Comparison of ENCODE assay signal across 19 cellular contexts in genomic region chr1:202311880-202312635, GRCh38. TPM values are rescaled to one million over a fixed set of nuclear protein-coding genes. Genes with fewer than 3 reads are reported as not detected.
DNase-seq lines count a peak whose midpoint lies in the region; ATAC-seq, FAIRE-seq and TF ChIP-seq lines count a peak whose summit lies in the region.
"Had no signal": no experiment of that assay in that cellular context is flagged by ENCODE, and none has a peak within 500 bp of the region (broad histone marks: within the 10 kb centered on the region; RNA-seq: fewer than 3 reads in every experiment).

No MANE protein-coding gene starts in this region.

- TF ChIP-seq POLR2A in breast epithelium (IDR thresholded peaks at IDR 0.05) (no peak), H1 (IDR thresholded peaks at IDR 0.05; ENCODE audit: control extremely low read depth in 1 of 2, low read depth in 2 of 2, low read length in 2 of 2) (no peak)

- no peak for TF ChIP-seq EP300 in H1 (IDR thresholded peaks at IDR 0.05; ENCODE audit: borderline replicate concordance in 1 of 2, low read depth in 2 of 2, low read length in 2 of 2)

- no peaks in the 10 kb centered on the region for H4K20me1 ChIP-seq in mammary epithelial cell (ENCODE audit: insufficient read depth, low read length)
- H4K20me1 ChIP-seq in H1 (replicated peaks in 1 of 2; ENCODE audit: control insufficient read depth in 1 of 2, insufficient read depth in 2 of 2, low read length in 2 of 2): no peaks in the 10 kb centered on the region

- H3K9ac ChIP-seq in mammary epithelial cell (ENCODE audit: insufficient read depth, low read length) (no peak overlapping the region), H1 (replicated peaks in 1 of 4; ENCODE audit: extremely low read depth in 1 of 4, low read depth in 3 of 4, low read length in 3 of 4) (no peak overlapping the region)
- H3K9ac ChIP-seq: GM23248 had no signal

- no peak overlapping the region for H2BK120ac ChIP-seq in H1 (replicated peaks; ENCODE audit: low read depth, low read length)

- H3K79me2 ChIP-seq in mammary epithelial cell (ENCODE audit: insufficient read depth, low read length) (no peaks in the 10 kb centered on the region), H1 (ENCODE audit: control insufficient read depth in 1 of 2, insufficient read depth in 2 of 2, low read length in 2 of 2) (no peaks in the 10 kb centered on the region)

- no peak overlapping the region for H2BK20ac ChIP-seq in H1 (ENCODE audit: low read length)

- dilution Hi-C loops in mammary epithelial cell (cut with HindIII; ENCODE audit: low sequenced_read_pairs): no loop called here

- H3K27me3 ChIP-seq in mammary epithelial cell (ENCODE audit: insufficient read depth, low read length): no peaks in the 10 kb centered on the region
- peaks cover 0 to 2% of the 10 kb centered on the region in 2 donors for H3K27me3 ChIP-seq in breast epithelium
- no peaks in the 10 kb centered on the region; a peak in 1 of 7 replicates for H3K27me3 ChIP-seq in H1 (replicated peaks in 1 of 4; ENCODE audit: control insufficient read depth in 3 of 4, extremely low read depth in 1 of 4, insufficient read depth in 3 of 4, low read length in 3 of 4)
- H3K27me3 ChIP-seq: upper lobe of right lung had no signal

- in situ Hi-C loops in mammary epithelial cell (cut with MboI; ENCODE audit: low sequenced_read_pairs in 2 of 2): loop anchor here (5.0 kb wide), 2 partner anchors 105 to 125 kb away; no protein-coding TSS in a partner anchor

- no peak overlapping the region for H3K56ac ChIP-seq in H1 (replicated peaks; ENCODE audit: insufficient read length, low read depth, low read length)

- H3K9me3 ChIP-seq in mammary epithelial cell (replicated peaks; ENCODE audit: insufficient read depth, low read length) (no peaks in the 10 kb centered on the region), breast epithelium (no peaks in the 10 kb centered on the region), H1 (ENCODE audit: insufficient read depth in 2 of 2, low read depth in 1 of 2, low read length in 1 of 2) (no peaks in the 10 kb centered on the region)
- H3K9me3 ChIP-seq: mucosa of descending colon, sigmoid colon, upper lobe of right lung had no signal

- 5% methylated on average over 13 of the region's 14 CpGs for WGBS in mammary epithelial cell (ENCODE audit: low coverage, missing lambda C conversion rate)
- 83% methylated on average over 14 of the region's 14 CpGs; no CpG with 5 or more reads in 1 of the 2 experiments for WGBS in H1 (ENCODE audit: extremely low coverage in 1 of 2, insufficient coverage in 1 of 2, insufficient read length in 1 of 2, insufficient replicate concordance in 2 of 2, low coverage in 1 of 2, low lambda C conversion rate in 2 of 2, missing lambda C conversion rate in 1 of 2), 2 experiments

- no peak overlapping the region for H3K18ac ChIP-seq in H1 (ENCODE audit: extremely low read depth, low read length)

- FAIRE-seq in H1 (lab: Jason Lieb, UNC) (no peak), urothelium cell line (lab: Jason Lieb, UNC) (no peak), RCC 7860 (lab: Jason Lieb, UNC) (no peak)

- H4K8ac ChIP-seq in H1 (ENCODE audit: extremely low read depth, insufficient read depth, low read length): no peak overlapping the region

- no peak overlapping the region for H3K14ac ChIP-seq in H1 (ENCODE audit: insufficient read length)

- H2BK5ac ChIP-seq in H1 (ENCODE audit: low read depth, low read length): no peak overlapping the region

- H3K36me3 ChIP-seq in mammary epithelial cell (ENCODE audit: insufficient read depth, low read length) (no peaks in the 10 kb centered on the region), breast epithelium (no peaks in the 10 kb centered on the region), H1 (ENCODE audit: control insufficient read depth in 2 of 4, insufficient read depth in 4 of 4, low read length in 3 of 4) (no peaks in the 10 kb centered on the region)
- H3K36me3 ChIP-seq: sigmoid colon, upper lobe of right lung had no signal

- intact Hi-C loops in mammary epithelial cell (cut with micrococcal nuclease) (no loop called here), breast epithelium (cut with DNase I; ENCODE audit: low total_unique reads) (no loop called here)

- no peak overlapping the region for H2BK12ac ChIP-seq in H1 (ENCODE audit: low read depth, low read length)

- H3K27ac ChIP-seq in mammary epithelial cell (ENCODE audit: insufficient read depth, low read depth, low read length) (no peak overlapping the region), breast epithelium (no peak overlapping the region), H1 (ENCODE audit: low read depth, low read length) (no peak overlapping the region)
- H3K27ac ChIP-seq: GM23248, sigmoid colon, upper lobe of right lung had no signal

- no peak overlapping the region for H4K5ac ChIP-seq in H1 (ENCODE audit: insufficient read length, low read depth, low read length)

- no peaks in the 10 kb centered on the region for H3K79me1 ChIP-seq in H1 (ENCODE audit: low read depth, low read length)

- H3K23ac ChIP-seq in H1 (ENCODE audit: insufficient read length): no peak overlapping the region

- no peak for DNase-seq in mammary epithelial cell
- no peak for DNase-seq in breast epithelium (ENCODE audit: low spot score in 2 of 2)
- peak; percentile 81 for DNase-seq in NCI-H69 (lab: John Stamatoyannopoulos, UW)
- no peak for DNase-seq in H1 (ENCODE audit: low read depth in 1 of 2, low spot score in 2 of 2)
- DNase-seq in urothelium cell line (ENCODE audit: low spot score): peak; percentile 41
- no peak for DNase-seq in RCC 7860 (ENCODE audit: low spot score)
- DNase-seq in middle frontal gyrus (ENCODE audit: extremely low spot score, low spot score): no peak
- DNase-seq: activated CD4-positive, alpha-beta T cell treated with anti-CD3 and anti-CD28 coated beads for 36 hours; activated naive CD8-positive, alpha-beta T cell treated with anti-CD3 and anti-CD28 coated beads, Interleukin-2, amount 10 ng/mL, durations not matched to agents 7 days and 5 days; cerebellar nuclear complex; GM23248; mucosa of descending colon; NCI-H446 treated with DMSO at 0.1 percent for 48 hours; nucleus accumbens; sigmoid colon; T-helper 17 cell; upper lobe of right lung had no signal

- H3K4me1 ChIP-seq in mammary epithelial cell (ENCODE audit: insufficient read depth, low read length) (peaks cover 6% of the 10 kb centered on the region), breast epithelium (peaks cover 0 to 8% of the 10 kb centered on the region in 2 donors), H1 (replicated peaks in 1 of 4; ENCODE audit: control insufficient read depth in 3 of 4, insufficient read depth in 4 of 4, low read length in 3 of 4) (peaks cover 0 to 6% (median 1%) of the 10 kb centered on the region in 4 experiments; a peak in 3 of 7 replicates)
- H3K4me1 ChIP-seq: sigmoid colon had no signal

- H3K4me2 ChIP-seq in mammary epithelial cell (ENCODE audit: insufficient read depth, low read depth, low read length) (peak overlapping the region; percentile 12), H1 (ENCODE audit: insufficient read depth in 1 of 2, low read depth in 2 of 2, low read length in 2 of 2) (no peak overlapping the region)

- H2AK5ac ChIP-seq in H1 (ENCODE audit: low read depth, low read length): no peak overlapping the region

- TF ChIP-seq RAD21 in H1 (IDR thresholded peaks at IDR 0.05 in 1 of 2, conservative IDR thresholded peaks at IDR 0.05 in 1 of 2; ENCODE audit: low read depth in 2 of 2, low read length in 2 of 2): no peak

- CTCF ChIA-PET in mammary epithelial cell (lab: Charles Lee; ENCODE audit: low non-redundant PET) (no interaction called here), H1 (lab: Charles Lee; ENCODE audit: partially characterized antibody) (interaction anchor here (0.9 to 9.3 kb wide), 16 partner anchors 7 to 157 kb away, joined by 3 to 138 read pairs (median 6); partner anchors contain the start of genes LGR6 and PPP1R12B)

- H3K4ac ChIP-seq in H1 (replicated peaks; ENCODE audit: insufficient read length, low read depth, low read length): no peak overlapping the region

- H2AFZ ChIP-seq in mammary epithelial cell (ENCODE audit: low read depth, low read length) (peak overlapping the region; percentile 68), H1 (ENCODE audit: low read length) (0 out of 2 replicates have a peak overlapping the region, but pooled peaks have one; percentile 19)
- H2AFZ ChIP-seq: GM23248 had no signal

- H3K23me2 ChIP-seq in H1 (ENCODE audit: low read depth, low read length): no peaks in the 10 kb centered on the region

- TF ChIP-seq CTCF in mammary epithelial cell (conservative IDR thresholded peaks at IDR 0.05 in 1 of 2, IDR thresholded peaks at IDR 0.05 in 1 of 2; ENCODE audit: extremely low read depth in 1 of 2, insufficient read depth in 1 of 2, low read depth in 1 of 2, low read length in 2 of 2): no peak
- no peak for TF ChIP-seq CTCF in breast epithelium (IDR thresholded peaks at IDR 0.05)
- no peak for TF ChIP-seq CTCF in H1 (IDR thresholded peaks at IDR 0.05; ENCODE audit: control extremely low read depth in 1 of 3, insufficient read depth in 1 of 3, low read depth in 1 of 3, low read length in 3 of 3)

- no peak for ATAC-seq in GM21390 (IDR thresholded peaks at IDR 0.05; ENCODE audit: unreplicated experiment)
- ATAC-seq: activated CD4-positive, alpha-beta T cell treated with anti-CD3 and anti-CD28 coated beads for 36 hours; mucosa of descending colon; Panc1; T-helper 17 cell; upper lobe of right lung had no signal

- H2BK15ac ChIP-seq in H1 (ENCODE audit: low read length): no peak overlapping the region

- no peak overlapping the region for H4K91ac ChIP-seq in H1 (replicated peaks; ENCODE audit: insufficient read length, low read length)

- POLR2A ChIA-PET in H1 (lab: Charles Lee; ENCODE audit: partially characterized antibody): no interaction called here

- H3K4me3 ChIP-seq in mammary epithelial cell (replicated peaks in 1 of 3; ENCODE audit: insufficient read depth in 1 of 3, low read depth in 2 of 3, low read length in 3 of 3) (no peak overlapping the region), breast epithelium (no peak overlapping the region), H1 (ENCODE audit: extremely low read depth in 1 of 4, insufficient read depth in 2 of 4, low read depth in 3 of 4, low read length in 4 of 4) (no peak overlapping the region)
- H3K4me3 ChIP-seq: GM23248, mucosa of descending colon, sigmoid colon, upper lobe of right lung had no signal

- BruUV-seq in mammary epithelial cell (replicated peaks; lab: Mats Ljungman, UMichigan): no TSS peak

RNA-seq across cellular contexts. Expression of gene UBE2T, which starts 29.7 kb away (rescaled TPM):
- 10 to 100 TPM; 11.0 to 34.7 TPM for total RNA-seq in mammary epithelial cell
- polyA plus RNA-seq in mammary epithelial cell: 89.1 TPM
- polyA minus RNA-seq in mammary epithelial cell: 17.7 TPM
- 1 to 10 TPM; 1.4 to 6.0 (median 2.6) TPM for total RNA-seq in breast epithelium
- 66.3 and 68.4 TPM in 2 replicates for total RNA-seq in H1 (2021; fragmentation: NEBNext Ultra II Directional; extraction: Animal tissue kit (Norgen Biotek cat#: 25700))
- polyA plus RNA-seq in H1 (2011; rRNA removed): 122 and 206 TPM in 2 replicates
- polyA plus RNA-seq in H1 (2011; cell fraction: cytosol; rRNA removed): 132 TPM
- polyA plus RNA-seq in H1 (2011; cell fraction: nucleus; rRNA removed): 61.1 TPM
- 86.5 to 123 TPM (median 91.2 TPM) in 4 replicates for polyA plus RNA-seq in H1 (2012, experiment 1 of 2)
- 54.8 TPM for polyA plus RNA-seq in H1 (2012, experiment 2 of 2)
- polyA plus RNA-seq in H1 (2013, experiment 1 of 2): 95.9 TPM
- 98.8 TPM for polyA plus RNA-seq in H1 (2013, experiment 2 of 2)
- 88.9 and 96.7 TPM in 2 replicates for polyA minus RNA-seq in H1 (2011; rRNA and poly(A)+ RNA removed)
- 26.8 TPM for polyA minus RNA-seq in H1 (2011; cell fraction: cytosol; rRNA and poly(A)+ RNA removed)
- 41.8 TPM for polyA minus RNA-seq in H1 (2011; cell fraction: nucleus; rRNA and poly(A)+ RNA removed)

RNA-seq across cellular contexts. Expression of gene PPP1R12B, which starts 36.4 kb away (rescaled TPM):
- total RNA-seq in mammary epithelial cell: 10 to 100 TPM; 13.5 to 42.0 TPM
- polyA plus RNA-seq in mammary epithelial cell: 5.0 TPM
- polyA minus RNA-seq in mammary epithelial cell: 15.6 TPM
- total RNA-seq in breast epithelium: 100 to 1,000 TPM in 1 of 3 donors, 10 to 100 TPM in 2; 76.4 to 123 (median 90.7) TPM
- 14.4 and 18.7 TPM in 2 replicates for total RNA-seq in H1 (2021; fragmentation: NEBNext Ultra II Directional; extraction: Animal tissue kit (Norgen Biotek cat#: 25700))
- polyA plus RNA-seq in H1 (2011; rRNA removed): 7.9 and 18.6 TPM in 2 replicates
- 14.3 TPM for polyA plus RNA-seq in H1 (2011; cell fraction: cytosol; rRNA removed)
- polyA plus RNA-seq in H1 (2011; cell fraction: nucleus; rRNA removed): 38.3 TPM
- 3.3 to 5.6 TPM (median 4.9 TPM) in 4 replicates for polyA plus RNA-seq in H1 (2012, experiment 1 of 2)
- 0.33 TPM for polyA plus RNA-seq in H1 (2012, experiment 2 of 2)
- 6.8 TPM for polyA plus RNA-seq in H1 (2013, experiment 1 of 2)
- polyA plus RNA-seq in H1 (2013, experiment 2 of 2): 6.5 TPM
- polyA minus RNA-seq in H1 (2011; rRNA and poly(A)+ RNA removed): 67.6 and 75.2 TPM in 2 replicates
- 9.8 TPM for polyA minus RNA-seq in H1 (2011; cell fraction: cytosol; rRNA and poly(A)+ RNA removed)
- polyA minus RNA-seq in H1 (2011; cell fraction: nucleus; rRNA and poly(A)+ RNA removed): 99.9 TPM

Comparison
In these comparisons a context has a peak if more than half of its experiments do, and no peak if none do; other contexts are left out.
1. DNase-seq: peak in NCI-H69 (single experiment) and urothelium cell line (single experiment); none in mammary epithelial cell (single experiment), breast epithelium (0 of 2), H1 (0 of 2), RCC 7860 (single experiment) and middle frontal gyrus (single experiment).